ENCODE assay signal across 16 cellular contexts in genomic region chr14:76641541-76641940, GRCh38.
"Had no signal": no experiment of that assay in that cellular context is flagged by ENCODE, and none has a peak within 500 bp of the region (broad histone marks: within the 10 kb centered on the region; RNA-seq: fewer than 3 reads in every experiment).

No MANE protein-coding gene starts in this region.

- FAIRE-seq: K562, RCC 7860 had no signal

- H3K4me2 ChIP-seq: PC-9 had no signal

- H2AFZ ChIP-seq: PC-9 had no signal

- H3K4me1 ChIP-seq: SJCRH30 had no signal

- H3K4me3 ChIP-seq: K562, MG63, PC-9, SJCRH30, SK-N-MC had no signal

- H3K36me3 ChIP-seq: MG63, SJCRH30 had no signal

- H3K27ac ChIP-seq: PC-9, RWPE1, SJCRH30, SK-N-MC had no signal

- H3K27me3 ChIP-seq: MG63, SJCRH30 had no signal

- DNase-seq: Kasumi-1, KG1, NCI-H1048, NCI-H1436 treated with DMSO at 0.1 percent for 48 hours, NCI-H187 treated with DMSO at 0.1 percent for 48 hours, NCI-H2227 treated with DMSO at 0.1 percent for 48 hours, NCI-H524 treated with DMSO at 0.1 percent for 48 hours, NCI-H526 treated with DMSO at 0.1 percent for 48 hours, PC-9, SIG-M5, SJCRH30 had no signal

- H3K9me3 ChIP-seq: MG63 had no signal
